Comparison of ENCODE assay signal across 1 cellular context in genomic region chr7:5296015-5296621, GRCh38.
TF ChIP-seq lines count a peak whose summit lies in the region.

No MANE protein-coding gene starts in this region.

TF ChIP-seq in HepG2, 621 proteins besides CTCF, POLR2A, EP300 and RAD21:
- TF ChIP-seq, protein P1, sequence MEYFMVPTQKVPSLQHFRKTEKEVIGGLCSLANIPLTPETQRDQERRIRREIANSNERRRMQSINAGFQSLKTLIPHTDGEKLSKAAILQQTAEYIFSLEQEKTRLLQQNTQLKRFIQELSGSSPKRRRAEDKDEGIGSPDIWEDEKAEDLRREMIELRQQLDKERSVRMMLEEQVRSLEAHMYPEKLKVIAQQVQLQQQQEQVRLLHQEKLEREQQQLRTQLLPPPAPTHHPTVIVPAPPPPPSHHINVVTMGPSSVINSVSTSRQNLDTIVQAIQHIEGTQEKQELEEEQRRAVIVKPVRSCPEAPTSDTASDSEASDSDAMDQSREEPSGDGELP (IDR thresholded peaks at IDR 0.05; ENCODE audit: borderline replicate concordance, low read depth), result no peak
- TF ChIP-seq RBFOX2 (IDR thresholded peaks at IDR 0.05; ENCODE audit: low read depth, low read length) (peak; percentile 45; the same call in 1 of the 2 replicates), AGO2 (optimal IDR thresholded peaks at IDR 0.05; ENCODE audit: low read depth, low read length) (peak; percentile 38)
TF ChIP-seq in HepG2: peak in this region for 2.
